ENCODE assay signal across 8 cellular contexts in the genomic region with DNA sequence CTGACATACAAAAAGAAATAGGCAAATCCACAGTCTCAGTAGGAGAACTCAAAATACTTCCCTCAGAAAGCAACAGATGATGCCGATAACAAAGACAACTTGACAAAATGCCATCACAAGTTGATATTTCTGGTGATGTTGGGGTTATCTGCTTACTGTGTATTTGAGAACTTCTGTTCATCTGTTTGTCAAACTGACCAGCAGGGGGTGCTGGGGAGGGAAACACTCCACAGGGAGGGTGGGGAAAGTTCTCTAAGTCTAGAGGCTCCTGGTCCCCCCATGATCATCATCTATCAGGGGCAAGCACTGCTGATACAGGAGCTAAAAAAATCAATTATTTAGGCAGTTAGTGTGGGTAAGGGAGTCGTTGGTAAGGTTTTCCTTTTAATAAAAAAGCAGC. TPM values are rescaled to one million over a fixed set of nuclear protein-coding genes. Genes with fewer than 3 reads are reported as not detected.
DNase-seq lines count a peak whose midpoint lies in the region; ATAC-seq and TF ChIP-seq lines count a peak whose summit lies in the region.

No MANE protein-coding gene starts in this region.

- 23% methylated on average over 2 of the region's 2 CpGs for WGBS in right lobe of liver (ENCODE audit: insufficient coverage, low coverage, low lambda C conversion rate, missing lambda C conversion rate)

- peaks cover 3 to 7% of the 10 kb centered on the region in 2 donors for H3K27me3 Mint-ChIP-seq in natural killer cell (ENCODE audit: low read depth in 2 of 2)

- TF ChIP-seq POLR2A in right lobe of liver (IDR thresholded peaks at IDR 0.05): no peak

- in situ Hi-C loops in GM13977 (cut with MboI; ENCODE audit: low pct_unique_long_range_greater_than_20kb, low sequenced_read_pairs, unreplicated experiment): no loop called here

- H3K9me3 Mint-ChIP-seq in natural killer cell: no peaks in the 10 kb centered on the region

- CTCF ChIA-PET in A673 (lab: Charles Lee): interaction anchor here (0.7 kb wide), 1 partner anchor 177 kb away, joined by 4 read pairs; no protein-coding TSS in a partner anchor

- no peak overlapping the region for H3K4me3 Mint-ChIP-seq in natural killer cell

- TF ChIP-seq CTCF in A673 (conservative IDR thresholded peaks at IDR 0.05; ENCODE audit: low read depth, low read length) (peak; percentile 62), GM13977 (IDR thresholded peaks at IDR 0.05; ENCODE audit: extremely low read depth, insufficient read depth, missing control alignments) (peak; percentile 57), right lobe of liver (IDR thresholded peaks at IDR 0.05) (peak; percentile 53 to 64 (median 57)), natural killer cell (IDR thresholded peaks at IDR 0.05) (no peak)

- intact Hi-C loops in A673 (cut with micrococcal nuclease; ENCODE audit: unreplicated experiment) (loop anchor here (5.0 to 10.0 kb wide), 2 partner anchors 99 to 176 kb away; no protein-coding TSS in a partner anchor), right lobe of liver (cut with DNase I) (no loop called here), natural killer cell (cut with micrococcal nuclease) (loop anchor here (5.0 kb wide), 1 partner anchor 179 kb away; no protein-coding TSS in a partner anchor)

- ATAC-seq in right lobe of liver: peak; percentile 72 to 77 (median 75)
- ATAC-seq in natural killer cell: no peak

- H3K4me3 ChIP-seq in A673 (ENCODE audit: low read depth, low read length, poor library complexity, severe bottlenecking) (no peak overlapping the region), right lobe of liver (no peak overlapping the region)

- H3K27ac ChIP-seq in A673 (ENCODE audit: low read depth, low read length, poor library complexity, severe bottlenecking) (no peak overlapping the region), right lobe of liver (peak overlapping the region in 1 of 3 donors; percentile 7)

- no peak overlapping the region for H3K27ac Mint-ChIP-seq in natural killer cell

- no peaks in the 10 kb centered on the region for H3K4me1 ChIP-seq in A673 (ENCODE audit: insufficient read depth, low read length, poor library complexity, severe bottlenecking)
- peaks cover 0 to 18% (median 0%) of the 10 kb centered on the region in 4 donors for H3K4me1 ChIP-seq in right lobe of liver

- no TSS peak for BruUV-seq in A673 (replicated peaks; lab: Mats Ljungman, UMichigan)

- H3K36me3 Mint-ChIP-seq in natural killer cell: no peaks in the 10 kb centered on the region

- H3K27me3 ChIP-seq in A673 (replicated peaks; ENCODE audit: insufficient read depth, low read depth, low read length, poor library complexity) (peaks cover 14% of the 10 kb centered on the region), right lobe of liver (no peaks in the 10 kb centered on the region)

- DNase-seq in A673 (ENCODE audit: low spot score) (peak; percentile 63), GM13977 (ENCODE audit: low spot score) (peak; percentile 59), HuH-7 (ENCODE audit: low spot score) (peak; percentile 10), right lobe of liver (peak in 2 of 3 donors; percentile 49 to 67), natural killer cell (no peak), NCI-H2081 treated with DMSO at 0.1 percent for 48 hours (lab: John Stamatoyannopoulos, UW) (no peak)
- peak; percentile 55 to 58 for DNase-seq in activated T-cell treated with anti-CD3 and anti-CD28 coated beads, Interleukin-2, amount 50 U/mL, for 48 hours
- DNase-seq in NK-92 treated with Interleukin-12 subunit alpha and Interleukin-12 subunit beta, amount 100 ng/mL, for 24 hours (lab: John Stamatoyannopoulos, UW): no peak

- H3K9me3 ChIP-seq in A673 (ENCODE audit: low read depth, low read length, poor library complexity, severe bottlenecking) (no peaks in the 10 kb centered on the region), right lobe of liver (no peaks in the 10 kb centered on the region)

- POLR2A ChIA-PET in A673 (lab: Charles Lee; ENCODE audit: low non-redundant PET): no interaction called here

- no peaks in the 10 kb centered on the region for H3K4me1 Mint-ChIP-seq in natural killer cell

- H3K36me3 ChIP-seq in A673 (ENCODE audit: insufficient read depth, low read length, poor library complexity, severe bottlenecking) (no peaks in the 10 kb centered on the region), right lobe of liver (peaks cover 0 to 7% (median 0%) of the 10 kb centered on the region in 4 donors)

RNA-seq across cellular contexts. Expression of gene GLYATL1, which starts 19.2 kb away (rescaled TPM):
- total RNA-seq in A673 (2021) (0.17 TPM in 1 of 2 replicates, not detected in the other), right lobe of liver (100 to 1,000 TPM; 200 to 425 (median 351) TPM), natural killer cell (not detected)

Comparison
In these comparisons a context has a peak if more than half of its experiments do, and no peak if none do; other contexts are left out.
1. DNase-seq: peak in A673 (single experiment), GM13977 (single experiment), HuH-7 (single experiment), activated T-cell treated with anti-CD3 and anti-CD28 coated beads, Interleukin-2, amount 50 U/mL, for 48 hours (2 of 2) and right lobe of liver (2 of 3); none in NK-92 treated with Interleukin-12 subunit alpha and Interleukin-12 subunit beta, amount 100 ng/mL, for 24 hours (single experiment), natural killer cell (single experiment) and NCI-H2081 treated with DMSO at 0.1 percent for 48 hours (single experiment).
2. ATAC-seq: peak in right lobe of liver (4 of 4); none in natural killer cell (0 of 3).
3. RNA of gene GLYATL1, which starts 19.2 kb away (total RNA-seq): 200 to 425 TPM in right lobe of liver; 0.17 TPM in A673 and not detected in natural killer cell; every median in the first group is over 100 times any median in the second.
4. intact Hi-C loops: an anchor here in A673 (5.0 to 10.0 kb wide) and natural killer cell (5.0 kb wide); none called in right lobe of liver.